In genomic region chr11:22829231-22830081, GRCh38 we compare ENCODE assay signal across 8 cellular contexts. TPM values are rescaled to one million over a fixed set of nuclear protein-coding genes. Genes with fewer than 3 reads are reported as not detected.
DNase-seq lines count a peak whose midpoint lies in the region; ATAC-seq and TF ChIP-seq lines count a peak whose summit lies in the region.

Gene SVIP, minus strand, starts transcription at chr11:22829801. Its CDS starts 53 bp downstream, at chr11:22829748.

- H3K9me3 Mint-ChIP-seq in HFFc6 = no peaks in the 10 kb centered on the region
- H3K9me3 Mint-ChIP-seq in activated naive CD8-positive, alpha-beta T cell treated with anti-CD3 and anti-CD28 coated beads, Interleukin-2, amount 10 ng/mL, durations not matched to agents 7 days and 5 days = no peaks in the 10 kb centered on the region

- peak within 1 kb of the TSS; percentile 74 for H3K4me2 ChIP-seq in SU-DHL-6 (ENCODE audit: low read depth, low read length, poor library complexity, severe bottlenecking)

- intact Hi-C loops in Right ventricle myocardium inferior (cut with DNase I) = loop anchor here (5.0 kb wide), 1 partner anchor 202 kb away; the partner anchor contains the start of gene FANCF
- intact Hi-C loops in ovary (cut with DNase I) = no loop called here
- intact Hi-C loops in thyroid gland (cut with DNase I) = loop anchor here (10.0 kb wide), 1 partner anchor 205 kb away; the partner anchor contains the start of gene FANCF

- H3K4me3 ChIP-seq in SU-DHL-6 (ENCODE audit: insufficient read depth, low read length, poor library complexity, severe bottlenecking) (peak within 1 kb of the TSS; percentile 86), ovary (peak within 1 kb of the TSS; percentile 96), thyroid gland (replicated peaks in 1 of 3) (peak within 1 kb of the TSS; percentile 53 to 88 (median 80))

- DNase-seq in HFFc6 (peak; percentile 68), NCI-H1092 (lab: John Stamatoyannopoulos, UW) (peak; percentile 97), Right ventricle myocardium inferior (ENCODE audit: missing footprints) (peak; percentile 95), ovary (peak; percentile 96 to 99 (median 96)), thyroid gland (peak; percentile 96 to 98)
- DNase-seq in activated naive CD8-positive, alpha-beta T cell treated with anti-CD3 and anti-CD28 coated beads, Interleukin-2, amount 10 ng/mL, durations not matched to agents 7 days and 5 days = peak; percentile 93

- peak; percentile 86 for ATAC-seq in activated naive CD8-positive, alpha-beta T cell treated with anti-CD3 and anti-CD28 coated beads, Interleukin-2, amount 10 ng/mL, durations not matched to agents 7 days and 5 days (ENCODE audit: low read depth)
- ATAC-seq in Right ventricle myocardium inferior = peak; percentile 98

- peak; percentile 76 for TF ChIP-seq CTCF in HFFc6 (IDR thresholded peaks at IDR 0.05)
- TF ChIP-seq CTCF in SU-DHL-6 (IDR thresholded peaks at IDR 0.05; ENCODE audit: insufficient read depth, low read length, poor library complexity, severe bottlenecking) = peak; percentile 75
- peak; percentile 4 to 52 (median 24) for TF ChIP-seq CTCF in ovary (IDR thresholded peaks at IDR 0.05)
- peak in 4 of 6 experiments; percentile 34 to 67 (median 50) for TF ChIP-seq CTCF in thyroid gland (IDR thresholded peaks at IDR 0.05)

- H3K36me3 Mint-ChIP-seq in HFFc6 (ENCODE audit: low read depth) = no peaks in the 10 kb centered on the region
- H3K36me3 Mint-ChIP-seq in activated naive CD8-positive, alpha-beta T cell treated with anti-CD3 and anti-CD28 coated beads, Interleukin-2, amount 10 ng/mL, durations not matched to agents 7 days and 5 days = peaks cover 14% of the 10 kb centered on the region

- POLR2A ChIA-PET in activated naive CD8-positive, alpha-beta T cell treated with anti-CD3 and anti-CD28 coated beads, Interleukin-2, amount 10 ng/mL, durations not matched to agents 7 days and 5 days (lab: Charles Lee) = interaction anchor here (1.1 kb wide), 1 partner anchor 204 kb away, joined by 8 read pairs; the partner anchor contains the start of gene FANCF

- no peak for TF ChIP-seq EP300 in ovary (IDR thresholded peaks at IDR 0.05)

- H2AFZ ChIP-seq in SU-DHL-6 (ENCODE audit: low read depth, low read length, severe bottlenecking) = peak within 1 kb of the TSS; percentile 76

- H3K4me1 Mint-ChIP-seq in HFFc6 (ENCODE audit: low read depth) = peaks cover 9% of the 10 kb centered on the region
- H3K4me1 Mint-ChIP-seq in activated naive CD8-positive, alpha-beta T cell treated with anti-CD3 and anti-CD28 coated beads, Interleukin-2, amount 10 ng/mL, durations not matched to agents 7 days and 5 days = peaks cover 15% of the 10 kb centered on the region

- peak within 1 kb of the TSS; percentile 69 for H3K9ac ChIP-seq in SU-DHL-6 (ENCODE audit: low read length)

- no peaks in the 10 kb centered on the region; the same call in 1 of the 2 replicates for H3K27me3 Mint-ChIP-seq in HFFc6 (ENCODE audit: insufficient read depth)
- peaks cover 2% of the 10 kb centered on the region for H3K27me3 Mint-ChIP-seq in activated naive CD8-positive, alpha-beta T cell treated with anti-CD3 and anti-CD28 coated beads, Interleukin-2, amount 10 ng/mL, durations not matched to agents 7 days and 5 days

- H3K36me3 ChIP-seq in SU-DHL-6 (ENCODE audit: low read length) (peaks cover 18% of the 10 kb centered on the region; the same call in 1 of the 2 replicates), ovary (no peaks in the 10 kb centered on the region), thyroid gland (peaks cover 0 to 7% of the 10 kb centered on the region in 2 donors)

- H3K9me3 ChIP-seq in SU-DHL-6 (ENCODE audit: insufficient read depth, low read length) = no peaks in the 10 kb centered on the region
- H3K9me3 ChIP-seq in ovary = no peaks in the 10 kb centered on the region
- no peaks in the 10 kb centered on the region for H3K9me3 ChIP-seq in thyroid gland

- peaks cover 11% of the 10 kb centered on the region; the same call in 1 of the 2 replicates for H3F3A ChIP-seq in SU-DHL-6 (ENCODE audit: insufficient read depth)

- H3K79me2 ChIP-seq in SU-DHL-6 (ENCODE audit: insufficient read depth, low read length) = peaks cover 12% of the 10 kb centered on the region

- peak within 1 kb of the TSS; percentile 93 for H3K4me3 Mint-ChIP-seq in HFFc6
- peak within 1 kb of the TSS; percentile 91 for H3K4me3 Mint-ChIP-seq in activated naive CD8-positive, alpha-beta T cell treated with anti-CD3 and anti-CD28 coated beads, Interleukin-2, amount 10 ng/mL, durations not matched to agents 7 days and 5 days

- H4K20me1 ChIP-seq in SU-DHL-6 (ENCODE audit: low read depth, low read length) = no peaks in the 10 kb centered on the region

- TF ChIP-seq POLR2A in GM10847 (IDR thresholded peaks at IDR 0.05; ENCODE audit: extremely low read depth, insufficient read length) = peak; percentile 63
- TF ChIP-seq POLR2A in ovary (IDR thresholded peaks at IDR 0.05) = peak; percentile 87
- TF ChIP-seq POLR2A in thyroid gland (IDR thresholded peaks at IDR 0.05) = peak in 1 of 2 donors; percentile 89

- peak within 1 kb of the TSS; percentile 73 for H3K27ac Mint-ChIP-seq in HFFc6
- H3K27ac Mint-ChIP-seq in activated naive CD8-positive, alpha-beta T cell treated with anti-CD3 and anti-CD28 coated beads, Interleukin-2, amount 10 ng/mL, durations not matched to agents 7 days and 5 days = peak within 1 kb of the TSS; percentile 90

- no peaks in the 10 kb centered on the region for H3K4me1 ChIP-seq in ovary (ENCODE audit: insufficient read depth)
- peaks cover 7% of the 10 kb centered on the region in 2 donors for H3K4me1 ChIP-seq in thyroid gland

- WGBS in ovary, 3 donors = 0% methylated on average over 56 to 79 of the region's 79 CpGs
- 0% methylated on average over 29 to 37 of the region's 79 CpGs for WGBS in thyroid gland, 2 donors

- no peaks in the 10 kb centered on the region for H3K27me3 ChIP-seq in SU-DHL-6 (ENCODE audit: low read length)
- H3K27me3 ChIP-seq in ovary = no peaks in the 10 kb centered on the region
- no peaks in the 10 kb centered on the region for H3K27me3 ChIP-seq in thyroid gland

- H3K27ac ChIP-seq in SU-DHL-6 (ENCODE audit: low read depth, low read length) (peak within 1 kb of the TSS; percentile 60), ovary (peak within 1 kb of the TSS; percentile 59 to 71), thyroid gland (peak within 1 kb of the TSS; percentile 81 to 97 (median 94))

- no peaks in the 10 kb centered on the region for H3K9me2 ChIP-seq in SU-DHL-6 (replicated peaks; ENCODE audit: insufficient read depth, low read length)

RNA-seq across cellular contexts. Expression of gene SVIP, which starts in this region (rescaled TPM):
- 10 to 100 TPM in 5 of 6 experiments, 1 to 10 TPM in 1; 9.9 to 25.9 (median 20.9) TPM for total RNA-seq in HFFc6 (2021; fragmentation: NEBNext Ultra II Directional; extraction: Animal tissue kit (Norgen Biotek cat#: 25700))
- 10 to 100 TPM; 42.4 to 42.7 TPM for total RNA-seq in activated naive CD8-positive, alpha-beta T cell treated with anti-CD3 and anti-CD28 coated beads, Interleukin-2, amount 10 ng/mL, durations not matched to agents 7 days and 5 days
- total RNA-seq in Right ventricle myocardium inferior (24.9 TPM), ovary (10 to 100 TPM; 15.5 to 37.4 (median 21.1) TPM), thyroid gland (10 to 100 TPM; 20.4 to 30.6 (median 29.2) TPM)
- 10 to 100 TPM; 10.5 to 26.4 TPM for polyA plus RNA-seq in ovary

Comparison
In these comparisons a context has a peak if more than half of its experiments do, and no peak if none do; other contexts are left out.
1. Peak in every context shown above with its lines: DNase-seq, ATAC-seq, H3K4me3 ChIP-seq and H3K27ac ChIP-seq.
2. CTCF ChIP-seq: peak in every context shown above with its lines; median percentile 76 in HFFc6; 75 in SU-DHL-6; 50 in thyroid gland; 24 in ovary.
3. intact Hi-C loops: an anchor here in Right ventricle myocardium inferior (5.0 kb wide) and thyroid gland (10.0 kb wide); none called in ovary.